ENCODE assay signal across 1 cellular context in genomic region chr6:12476484-12476883, GRCh38.
TF ChIP-seq lines count a peak whose summit lies in the region.

No MANE protein-coding gene starts in this region.

TF ChIP-seq in IMR-90, 13 proteins besides CTCF, POLR2A, EP300 and RAD21 (continued from another document):
- no peak for TF ChIP-seq ELK1 (IDR thresholded peaks at IDR 0.05; ENCODE audit: borderline replicate concordance, low read depth, low read length)
